In the genomic region with DNA sequence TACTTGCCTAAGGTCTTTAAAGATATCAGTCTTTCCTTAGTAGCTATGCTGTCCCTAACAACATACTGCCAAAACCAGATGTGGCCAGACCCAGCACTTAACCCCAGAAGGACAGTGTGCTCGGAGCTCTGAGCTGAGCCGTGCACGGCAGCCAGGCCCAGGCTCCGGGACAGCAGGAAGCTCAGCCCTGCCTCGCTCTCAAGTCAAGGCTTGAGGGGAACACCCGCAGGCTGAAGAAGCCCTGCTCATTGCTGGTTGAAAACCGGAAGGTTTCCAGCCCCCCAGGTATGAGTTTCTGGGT, we compare ENCODE assay signal across 23 cellular contexts.
DNase-seq lines count a peak whose midpoint lies in the region; ATAC-seq and TF ChIP-seq lines count a peak whose summit lies in the region.
"Had no signal": no experiment of that assay in that cellular context is flagged by ENCODE, and none has a peak within 500 bp of the region (broad histone marks: within the 10 kb centered on the region; RNA-seq: fewer than 3 reads in every experiment).

No MANE protein-coding gene starts in this region.

- H3K36me3 ChIP-seq in HUES48 (ENCODE audit: control insufficient read depth, insufficient read depth, low read length) (no peaks in the 10 kb centered on the region), osteoblast (ENCODE audit: insufficient read depth, low read length) (no peaks in the 10 kb centered on the region)

- DNase-seq in choroid plexus epithelial cell (ENCODE audit: low read depth) (peak; percentile 37), iPS-NIHi11 (ENCODE audit: low spot score) (peak; percentile 42), osteoblast (ENCODE audit: insufficient read length, low spot score, missing footprints) (peak; percentile 73), A172 (ENCODE audit: low spot score) (no peak)
- DNase-seq in activated effector memory CD4-positive, alpha-beta T cell treated with Interleukin-2 at 50 U/mL for 16 hours, result no peak
- DNase-seq: activated CD4-positive, CD25-positive, alpha-beta regulatory T cell treated with anti-CD3 and anti-CD28 coated beads, Interleukin-2, amount 50 U/mL, for 72 hours; activated CD8-positive, alpha-beta memory T cell treated with anti-CD3 and anti-CD28 coated beads for 24 hours; activated naive CD4-positive, alpha-beta T cell treated with anti-CD3 and anti-CD28 coated beads, Interleukin-2, amount 10 ng/mL, durations not matched to agents 7 days and 5 days; activated T-cell treated with anti-CD3 and anti-CD28 coated beads, Interleukin-2, amount 50 U/mL, for 48 hours; anterior cingulate cortex; CD4-positive, alpha-beta memory T cell; DMS153; mammary epithelial cell; naive B cell; NCI-H1092 treated with DMSO at 0.1 percent for 48 hours; NCI-H510A treated with DMSO at 0.1 percent for 48 hours; posterior cingulate gyrus; stimulated activated CD4-positive, alpha-beta T cell treated with anti-CD3 and anti-CD28 coated beads, Interleukin-2, amount 100 ng/mL, for 24 hours; stimulated activated naive CD8-positive, alpha-beta T cell treated with anti-CD3 and anti-CD28 coated beads, Interleukin-15, Interleukin-2, amounts not matched to agents 100 U/mL and 50 U/mL, for 24 hours; tibial artery had no signal

- H3K9ac ChIP-seq in HUES48 (ENCODE audit: low read depth, low read length), result no peak overlapping the region

- H3K27ac ChIP-seq in HUES48 (ENCODE audit: low read depth, low read length) (peak overlapping the region; percentile 67), osteoblast (ENCODE audit: low read depth, low read length) (no peak overlapping the region)
- H3K27ac ChIP-seq: tibial artery had no signal

- H4K20me1 ChIP-seq in osteoblast (ENCODE audit: insufficient read depth, low read length), result no peaks in the 10 kb centered on the region

- ATAC-seq in GM21423 (IDR thresholded peaks at IDR 0.05; ENCODE audit: unreplicated experiment) (no peak), GM21529 (IDR thresholded peaks at IDR 0.05; ENCODE audit: unreplicated experiment) (no peak)
- ATAC-seq: stimulated activated naive CD8-positive, alpha-beta T cell treated with anti-CD3 and anti-CD28 coated beads, Interleukin-15, Interleukin-2, amounts not matched to agents 100 U/mL and 50 U/mL, for 24 hours had no signal

- H2AFZ ChIP-seq in osteoblast (ENCODE audit: low read length), result no peak overlapping the region

- peaks cover 33% of the 10 kb centered on the region for H3K4me1 ChIP-seq in HUES48 (ENCODE audit: control insufficient read depth, insufficient read depth, low read length)
- H3K4me1 ChIP-seq in osteoblast (ENCODE audit: insufficient read depth, low read length), result no peaks in the 10 kb centered on the region
- H3K4me1 ChIP-seq: tibial artery had no signal

- no peaks in the 10 kb centered on the region for H3K27me3 ChIP-seq in HUES48 (ENCODE audit: control insufficient read depth, insufficient read depth, low read length)
- no peaks in the 10 kb centered on the region for H3K27me3 ChIP-seq in osteoblast (ENCODE audit: insufficient read depth, low read length)
- H3K27me3 ChIP-seq: tibial artery had no signal

- H3K4me3 ChIP-seq in HUES48 (ENCODE audit: low read depth, low read length) (no peak overlapping the region), choroid plexus epithelial cell (ENCODE audit: low read depth, low read length) (no peak overlapping the region), osteoblast (ENCODE audit: insufficient read depth, low read length) (no peak overlapping the region)
- H3K4me3 ChIP-seq: tibial artery had no signal

- H3K79me2 ChIP-seq in osteoblast (ENCODE audit: insufficient read depth, low read length), result no peaks in the 10 kb centered on the region

- H3K4me2 ChIP-seq in osteoblast (ENCODE audit: insufficient read depth, low read length), result no peak overlapping the region

- no peaks in the 10 kb centered on the region for H3K9me3 ChIP-seq in HUES48 (ENCODE audit: control insufficient read depth, insufficient read depth, low read length)
- H3K9me3 ChIP-seq in osteoblast (ENCODE audit: low read depth, low read length), result no peaks in the 10 kb centered on the region
- H3K9me3 ChIP-seq: tibial artery had no signal

- TF ChIP-seq CTCF in choroid plexus epithelial cell (conservative IDR thresholded peaks at IDR 0.05; ENCODE audit: low read depth, low read length), result no peak
- TF ChIP-seq CTCF in osteoblast (IDR thresholded peaks at IDR 0.05; ENCODE audit: extremely low read depth, low read depth, low read length), result no peak

Comparison
In these comparisons a context has a peak if more than half of its experiments do, and no peak if none do; other contexts are left out.
1. DNase-seq: peak in choroid plexus epithelial cell (single experiment), iPS-NIHi11 (single experiment) and osteoblast (single experiment); none in activated effector memory CD4-positive, alpha-beta T cell treated with Interleukin-2 at 50 U/mL for 16 hours (single experiment) and A172 (single experiment).